Comparison of ENCODE assay signal across 1 cellular context in the genomic region with DNA sequence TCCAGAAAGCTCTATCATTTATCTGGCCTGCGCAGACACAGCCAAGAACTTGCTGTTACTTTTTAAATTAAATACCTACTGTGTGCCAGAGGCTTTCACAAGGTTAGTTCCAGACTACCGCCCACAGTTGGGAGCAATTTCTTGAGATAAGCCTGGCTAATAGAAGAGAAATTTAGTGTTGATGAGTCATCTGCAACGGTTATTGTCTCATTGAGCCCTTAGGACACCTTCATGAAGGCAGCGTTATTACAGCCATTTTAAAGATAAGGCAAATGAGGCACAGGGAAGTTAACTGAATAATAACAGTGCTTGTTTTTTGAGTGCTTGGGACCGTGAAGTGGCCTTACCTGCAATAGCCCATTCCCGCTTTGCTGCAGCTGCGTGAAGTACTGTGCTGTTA.
A peak's percentile ranks its signal among the peaks of the same experiment; 100 is the strongest.
TF ChIP-seq lines count a peak whose summit lies in the region.

No MANE protein-coding gene starts in this region.

TF ChIP-seq in K562, 482 proteins besides CTCF, POLR2A, EP300 and RAD21 (continued from another document):
- TF ChIP-seq, protein P1, sequence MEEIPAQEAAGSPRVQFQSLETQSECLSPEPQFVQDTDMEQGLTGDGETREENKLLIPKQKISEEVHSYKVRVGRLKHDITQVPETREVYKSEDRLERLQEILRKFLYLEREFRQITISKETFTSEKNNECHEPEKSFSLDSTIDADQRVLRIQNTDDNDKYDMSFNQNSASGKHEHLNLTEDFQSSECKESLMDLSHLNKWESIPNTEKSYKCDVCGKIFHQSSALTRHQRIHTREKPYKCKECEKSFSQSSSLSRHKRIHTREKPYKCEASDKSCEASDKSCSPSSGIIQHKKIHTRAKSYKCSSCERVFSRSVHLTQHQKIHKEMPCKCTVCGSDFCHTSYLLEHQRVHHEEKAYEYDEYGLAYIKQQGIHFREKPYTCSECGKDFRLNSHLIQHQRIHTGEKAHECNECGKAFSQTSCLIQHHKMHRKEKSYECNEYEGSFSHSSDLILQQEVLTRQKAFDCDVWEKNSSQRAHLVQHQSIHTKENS (CRISPR knock-in tag; IDR thresholded peaks at IDR 0.05): no peak
- TF ChIP-seq ZNF764 (CRISPR knock-in tag; IDR thresholded peaks at IDR 0.05; ENCODE audit: low read depth): no peak
- no peak for TF ChIP-seq TSC22D4 (tag; IDR thresholded peaks at IDR 0.05)
- TF ChIP-seq ZKSCAN3 (CRISPR knock-in tag; IDR thresholded peaks at IDR 0.05): no peak
- TF ChIP-seq CHD1 (IDR thresholded peaks at IDR 0.05; ENCODE audit: low read length): no peak
- TF ChIP-seq RBM14 (IDR thresholded peaks at IDR 0.05; ENCODE audit: borderline replicate concordance, insufficient read depth, low read depth, low read length): no peak
- TF ChIP-seq ZKSCAN1 (IDR thresholded peaks at IDR 0.05; ENCODE audit: low read depth, low read length): 0 out of 2 replicates have a peak, but pooled peaks have one; percentile 21
- no peak for TF ChIP-seq SRF (CRISPR knock-in tag; IDR thresholded peaks at IDR 0.05)
- TF ChIP-seq, protein P2, sequence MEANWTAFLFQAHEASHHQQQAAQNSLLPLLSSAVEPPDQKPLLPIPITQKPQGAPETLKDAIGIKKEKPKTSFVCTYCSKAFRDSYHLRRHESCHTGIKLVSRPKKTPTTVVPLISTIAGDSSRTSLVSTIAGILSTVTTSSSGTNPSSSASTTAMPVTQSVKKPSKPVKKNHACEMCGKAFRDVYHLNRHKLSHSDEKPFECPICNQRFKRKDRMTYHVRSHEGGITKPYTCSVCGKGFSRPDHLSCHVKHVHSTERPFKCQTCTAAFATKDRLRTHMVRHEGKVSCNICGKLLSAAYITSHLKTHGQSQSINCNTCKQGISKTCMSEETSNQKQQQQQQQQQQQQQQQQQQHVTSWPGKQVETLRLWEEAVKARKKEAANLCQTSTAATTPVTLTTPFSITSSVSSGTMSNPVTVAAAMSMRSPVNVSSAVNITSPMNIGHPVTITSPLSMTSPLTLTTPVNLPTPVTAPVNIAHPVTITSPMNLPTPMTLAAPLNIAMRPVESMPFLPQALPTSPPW (CRISPR knock-in tag; IDR thresholded peaks at IDR 0.05): no peak
- TF ChIP-seq, protein P3, sequence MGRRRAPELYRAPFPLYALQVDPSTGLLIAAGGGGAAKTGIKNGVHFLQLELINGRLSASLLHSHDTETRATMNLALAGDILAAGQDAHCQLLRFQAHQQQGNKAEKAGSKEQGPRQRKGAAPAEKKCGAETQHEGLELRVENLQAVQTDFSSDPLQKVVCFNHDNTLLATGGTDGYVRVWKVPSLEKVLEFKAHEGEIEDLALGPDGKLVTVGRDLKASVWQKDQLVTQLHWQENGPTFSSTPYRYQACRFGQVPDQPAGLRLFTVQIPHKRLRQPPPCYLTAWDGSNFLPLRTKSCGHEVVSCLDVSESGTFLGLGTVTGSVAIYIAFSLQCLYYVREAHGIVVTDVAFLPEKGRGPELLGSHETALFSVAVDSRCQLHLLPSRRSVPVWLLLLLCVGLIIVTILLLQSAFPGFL (CRISPR knock-in tag; IDR thresholded peaks at IDR 0.05): no peak
- TF ChIP-seq ESRRA (IDR thresholded peaks at IDR 0.05; ENCODE audit: borderline replicate concordance, low read depth): no peak
- TF ChIP-seq COPS2 (conservative IDR thresholded peaks at IDR 0.05): no peak
- TF ChIP-seq ZNF444 (CRISPR knock-in tag; IDR thresholded peaks at IDR 0.05): no peak
- TF ChIP-seq POU5F1 (IDR thresholded peaks at IDR 0.05; ENCODE audit: borderline replicate concordance, low read depth, low read length, partially characterized antibody): no peak
- no peak for TF ChIP-seq PCBP2 (IDR thresholded peaks at IDR 0.05; ENCODE audit: low read depth, low read length, poor library complexity, severe bottlenecking)
- TF ChIP-seq, protein P4, sequence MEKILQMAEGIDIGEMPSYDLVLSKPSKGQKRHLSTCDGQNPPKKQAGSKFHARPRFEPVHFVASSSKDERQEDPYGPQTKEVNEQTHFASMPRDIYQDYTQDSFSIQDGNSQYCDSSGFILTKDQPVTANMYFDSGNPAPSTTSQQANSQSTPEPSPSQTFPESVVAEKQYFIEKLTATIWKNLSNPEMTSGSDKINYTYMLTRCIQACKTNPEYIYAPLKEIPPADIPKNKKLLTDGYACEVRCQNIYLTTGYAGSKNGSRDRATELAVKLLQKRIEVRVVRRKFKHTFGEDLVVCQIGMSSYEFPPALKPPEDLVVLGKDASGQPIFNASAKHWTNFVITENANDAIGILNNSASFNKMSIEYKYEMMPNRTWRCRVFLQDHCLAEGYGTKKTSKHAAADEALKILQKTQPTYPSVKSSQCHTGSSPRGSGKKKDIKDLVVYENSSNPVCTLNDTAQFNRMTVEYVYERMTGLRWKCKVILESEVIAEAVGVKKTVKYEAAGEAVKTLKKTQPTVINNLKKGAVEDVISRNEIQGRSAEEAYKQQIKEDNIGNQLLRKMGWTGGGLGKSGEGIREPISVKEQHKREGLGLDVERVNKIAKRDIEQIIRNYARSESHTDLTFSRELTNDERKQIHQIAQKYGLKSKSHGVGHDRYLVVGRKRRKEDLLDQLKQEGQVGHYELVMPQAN (IDR thresholded peaks at IDR 0.05; ENCODE audit: borderline replicate concordance): no peak
- peak; percentile 12; the same call in 1 of the 2 replicates for TF ChIP-seq JUND (IDR thresholded peaks at IDR 0.05; ENCODE audit: borderline replicate concordance, low read depth, low read length)
- TF ChIP-seq JUND (tag; IDR thresholded peaks at IDR 0.05; ENCODE audit: borderline replicate concordance, low read depth, low read length): 0 out of 3 replicates have a peak, but pooled peaks have one; percentile 33
- TF ChIP-seq ZNF41 (CRISPR knock-in tag; conservative IDR thresholded peaks at IDR 0.05): no peak
- TF ChIP-seq, protein P5, sequence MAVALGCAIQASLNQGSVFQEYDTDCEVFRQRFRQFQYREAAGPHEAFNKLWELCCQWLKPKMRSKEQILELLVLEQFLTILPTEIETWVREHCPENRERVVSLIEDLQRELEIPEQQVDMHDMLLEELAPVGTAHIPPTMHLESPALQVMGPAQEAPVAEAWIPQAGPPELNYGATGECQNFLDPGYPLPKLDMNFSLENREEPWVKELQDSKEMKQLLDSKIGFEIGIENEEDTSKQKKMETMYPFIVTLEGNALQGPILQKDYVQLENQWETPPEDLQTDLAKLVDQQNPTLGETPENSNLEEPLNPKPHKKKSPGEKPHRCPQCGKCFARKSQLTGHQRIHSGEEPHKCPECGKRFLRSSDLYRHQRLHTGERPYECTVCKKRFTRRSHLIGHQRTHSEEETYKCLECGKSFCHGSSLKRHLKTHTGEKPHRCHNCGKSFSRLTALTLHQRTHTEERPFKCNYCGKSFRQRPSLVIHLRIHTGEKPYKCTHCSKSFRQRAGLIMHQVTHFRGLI (CRISPR knock-in tag; IDR thresholded peaks at IDR 0.05): no peak
- TF ChIP-seq, protein P6, sequence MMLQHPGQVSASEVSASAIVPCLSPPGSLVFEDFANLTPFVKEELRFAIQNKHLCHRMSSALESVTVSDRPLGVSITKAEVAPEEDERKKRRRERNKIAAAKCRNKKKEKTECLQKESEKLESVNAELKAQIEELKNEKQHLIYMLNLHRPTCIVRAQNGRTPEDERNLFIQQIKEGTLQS (IDR thresholded peaks at IDR 0.05): peak; percentile 36
- TF ChIP-seq, protein P6 (CRISPR knock-in tag; conservative IDR thresholded peaks at IDR 0.05): no peak
- TF ChIP-seq, protein P7, sequence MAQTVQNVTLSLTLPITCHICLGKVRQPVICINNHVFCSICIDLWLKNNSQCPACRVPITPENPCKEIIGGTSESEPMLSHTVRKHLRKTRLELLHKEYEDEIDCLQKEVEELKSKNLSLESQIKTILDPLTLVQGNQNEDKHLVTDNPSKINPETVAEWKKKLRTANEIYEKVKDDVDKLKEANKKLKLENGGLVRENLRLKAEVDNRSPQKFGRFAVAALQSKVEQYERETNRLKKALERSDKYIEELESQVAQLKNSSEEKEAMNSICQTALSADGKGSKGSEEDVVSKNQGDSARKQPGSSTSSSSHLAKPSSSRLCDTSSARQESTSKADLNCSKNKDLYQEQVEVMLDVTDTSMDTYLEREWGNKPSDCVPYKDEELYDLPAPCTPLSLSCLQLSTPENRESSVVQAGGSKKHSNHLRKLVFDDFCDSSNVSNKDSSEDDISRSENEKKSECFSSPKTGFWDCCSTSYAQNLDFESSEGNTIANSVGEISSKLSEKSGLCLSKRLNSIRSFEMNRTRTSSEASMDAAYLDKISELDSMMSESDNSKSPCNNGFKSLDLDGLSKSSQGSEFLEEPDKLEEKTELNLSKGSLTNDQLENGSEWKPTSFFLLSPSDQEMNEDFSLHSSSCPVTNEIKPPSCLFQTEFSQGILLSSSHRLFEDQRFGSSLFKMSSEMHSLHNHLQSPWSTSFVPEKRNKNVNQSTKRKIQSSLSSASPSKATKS (CRISPR knock-in tag; IDR thresholded peaks at IDR 0.05): no peak
- TF ChIP-seq ZNF717 (CRISPR knock-in tag; IDR thresholded peaks at IDR 0.05): no peak
- TF ChIP-seq, protein P8, sequence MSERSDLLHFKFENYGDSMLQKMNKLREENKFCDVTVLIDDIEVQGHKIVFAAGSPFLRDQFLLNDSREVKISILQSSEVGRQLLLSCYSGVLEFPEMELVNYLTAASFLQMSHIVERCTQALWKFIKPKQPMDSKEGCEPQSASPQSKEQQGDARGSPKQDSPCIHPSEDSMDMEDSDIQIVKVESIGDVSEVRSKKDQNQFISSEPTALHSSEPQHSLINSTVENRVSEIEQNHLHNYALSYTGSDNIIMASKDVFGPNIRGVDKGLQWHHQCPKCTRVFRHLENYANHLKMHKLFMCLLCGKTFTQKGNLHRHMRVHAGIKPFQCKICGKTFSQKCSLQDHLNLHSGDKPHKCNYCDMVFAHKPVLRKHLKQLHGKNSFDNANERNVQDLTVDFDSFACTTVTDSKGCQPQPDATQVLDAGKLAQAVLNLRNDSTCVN (CRISPR knock-in tag; IDR thresholded peaks at IDR 0.05): no peak
- no peak for TF ChIP-seq CTBP1 (IDR thresholded peaks at IDR 0.05; ENCODE audit: borderline replicate concordance)
- no peak for TF ChIP-seq SMAD1 (IDR thresholded peaks at IDR 0.05; ENCODE audit: low read depth, low read length, partially characterized antibody)
- no peak for TF ChIP-seq KDM5B (IDR thresholded peaks at IDR 0.05; ENCODE audit: insufficient replicate concordance, low read depth, low read length)
- no peak for TF ChIP-seq CREM (IDR thresholded peaks at IDR 0.05; ENCODE audit: low read depth)
- TF ChIP-seq ZNF184 (CRISPR knock-in tag; IDR thresholded peaks at IDR 0.05): no peak
